25 cellular contexts compared by ENCODE assay signal in genomic region chr1:229334269-229334668, GRCh38. TPM values are rescaled to one million over a fixed set of nuclear protein-coding genes. Genes with fewer than 3 reads are reported as not detected.
DNase-seq lines count a peak whose midpoint lies in the region; ATAC-seq, FAIRE-seq and TF ChIP-seq lines count a peak whose summit lies in the region.
"Had no signal": no experiment of that assay in that cellular context is flagged by ENCODE, and none has a peak within 500 bp of the region (broad histone marks: within the 10 kb centered on the region; RNA-seq: fewer than 3 reads in every experiment).

No MANE protein-coding gene starts in this region.

- 72% methylated on average over 2 of the region's 2 CpGs for WGBS in HepG2 (ENCODE audit: low lambda C conversion rate)
- 59% methylated on average over 2 of the region's 2 CpGs for WGBS in right lobe of liver (ENCODE audit: insufficient coverage, low coverage, low lambda C conversion rate, missing lambda C conversion rate)

- POLR2A ChIA-PET in HepG2 (lab: Yijun Ruan, JAX) (no interaction called here), HEK293 (lab: Yijun Ruan, JAX) (no interaction called here)

- no peaks in the 10 kb centered on the region for H3K27me3 ChIP-seq in HepG2 (ENCODE audit: control insufficient read depth in 1 of 2, insufficient read depth in 2 of 2, low read length in 2 of 2)
- no peaks in the 10 kb centered on the region for H3K27me3 ChIP-seq in right lobe of liver
- no peaks in the 10 kb centered on the region for H3K27me3 ChIP-seq in lower lobe of right lung (ENCODE audit: low read depth)
- H3K27me3 ChIP-seq: BE2C, BLaER1 had no signal

- H3K79me2 ChIP-seq in HepG2 (ENCODE audit: insufficient read depth, low read length): peaks cover 49% of the 10 kb centered on the region

- H3K4me1 ChIP-seq in HepG2 (ENCODE audit: insufficient read depth, low read length): peaks cover 29% of the 10 kb centered on the region
- no peaks in the 10 kb centered on the region for H3K4me1 ChIP-seq in right lobe of liver
- H3K4me1 ChIP-seq in HEK293 (ENCODE audit: control insufficient read depth, insufficient read depth, low read length): peaks cover 17% of the 10 kb centered on the region; the same call in 1 of the 2 replicates
- H3K4me1 ChIP-seq in lower lobe of right lung: peaks cover under 1% of the 10 kb centered on the region
- H3K4me1 ChIP-seq: BE2C had no signal

- H3K9me3 ChIP-seq in HepG2 (ENCODE audit: low read length) (no peaks in the 10 kb centered on the region), right lobe of liver (no peaks in the 10 kb centered on the region), HEK293 (ENCODE audit: control insufficient read depth, insufficient read depth, low read depth, low read length) (no peaks in the 10 kb centered on the region), lower lobe of right lung (no peaks in the 10 kb centered on the region)
- H3K9me3 ChIP-seq: BE2C had no signal

- TF ChIP-seq RAD21 in HepG2 (CRISPR knock-in tag; IDR thresholded peaks at IDR 0.05): no peak

- H3K4me3 ChIP-seq in HepG2 (replicated peaks in 1 of 3; ENCODE audit: insufficient read depth in 1 of 3, low read depth in 2 of 3, low read length in 3 of 3) (no peak overlapping the region), right lobe of liver (no peak overlapping the region), HEK293 (ENCODE audit: low read depth, low read length) (no peak overlapping the region), lower lobe of right lung (no peak overlapping the region)
- H3K4me3 ChIP-seq: BLaER1, GM12878 had no signal

- no peak for FAIRE-seq in HepG2 (lab: Jason Lieb, UNC)
- peak; percentile 53 for FAIRE-seq in TTC549 (lab: Jason Lieb, UNC)
- FAIRE-seq: A204.1, D721Med, G401.6, GM12878, GM12892, GM18507 had no signal

- TF ChIP-seq EP300 in HepG2 (IDR thresholded peaks at IDR 0.05; ENCODE audit: low read depth in 2 of 2, low read length in 2 of 2) (no peak), HepG2 (CRISPR knock-in tag; IDR thresholded peaks at IDR 0.05; ENCODE audit: borderline replicate concordance) (no peak)

- in situ Hi-C loops in HepG2 (cut with HindIII; ENCODE audit: extremely low pct_ligation_motif_present, low pct_unique_long_range_greater_than_20kb): no loop called here

- intact Hi-C loops in HepG2 (cut with micrococcal nuclease; ENCODE audit: unreplicated experiment): no loop called here
- intact Hi-C loops in right lobe of liver (cut with DNase I): no loop called here
- intact Hi-C loops in Right ventricle myocardium superior (cut with DNase I): no loop called here
- intact Hi-C loops in lower lobe of right lung (cut with DNase I): no loop called here

- no peak for TF ChIP-seq POLR2A in HepG2 (IDR thresholded peaks at IDR 0.05; ENCODE audit: insufficient read depth in 1 of 2, low read depth in 2 of 2, low read length in 2 of 2)
- no peak for TF ChIP-seq POLR2A in right lobe of liver (IDR thresholded peaks at IDR 0.05)

- DNase-seq in HepG2 (ENCODE audit: low spot score) (no peak), right lobe of liver (no peak), Right ventricle myocardium superior (no peak), lower lobe of right lung (no peak)
- DNase-seq: 8988T; ACHN; BE2C; C1 segment of cervical spinal cord; Calu3; CD4-positive, alpha-beta memory T cell; CD4-positive, CD25-positive, alpha-beta regulatory T cell; CD8-positive, alpha-beta memory T cell; COR-L47; DMS79 treated with DMSO at 0.1 percent for 48 hours; GF-D8 had no signal

- no peak overlapping the region for H2AFZ ChIP-seq in HepG2 (ENCODE audit: low read length)

- ATAC-seq in HepG2 (no peak), right lobe of liver (no peak), Right ventricle myocardium superior (ENCODE audit: poor library complexity) (no peak), HG03039 (IDR thresholded peaks at IDR 0.05; ENCODE audit: unreplicated experiment) (no peak), lower lobe of right lung (no peak)
- ATAC-seq: GM12878 had no signal

- CTCF ChIA-PET in HepG2 (lab: Yijun Ruan, JAX; ENCODE audit: low intra/inter-chr PET ratio, low total read pairs): no interaction called here
- CTCF ChIA-PET in HEK293 (lab: Yijun Ruan, JAX): interaction anchor here (0.6 to 1.2 kb wide), 4 partner anchors 121 to 870 kb away, joined by 3 to 5 read pairs (median 4); no protein-coding TSS in a partner anchor

- no TSS peak for BruUV-seq in HepG2 (replicated peaks; lab: Mats Ljungman, UMichigan)

- no peak overlapping the region for H3K9ac ChIP-seq in HepG2 (ENCODE audit: insufficient read depth, low read depth, low read length)
- H3K9ac ChIP-seq: BLaER1 had no signal

- H3K27ac ChIP-seq in HepG2 (ENCODE audit: extremely low read length, insufficient read depth, low read length) (no peak overlapping the region), right lobe of liver (no peak overlapping the region), HEK293 (ENCODE audit: extremely low read depth, low read depth, low read length) (no peak overlapping the region), lower lobe of right lung (no peak overlapping the region)
- H3K27ac ChIP-seq: BLaER1 had no signal

- H4K20me1 ChIP-seq in HepG2 (ENCODE audit: insufficient read depth, low read length): no peaks in the 10 kb centered on the region

- TF ChIP-seq CTCF in HepG2 (CRISPR knock-in tag; IDR thresholded peaks at IDR 0.05) (no peak), right lobe of liver (IDR thresholded peaks at IDR 0.05) (no peak), HEK293 (tag by site-specific recombination; IDR thresholded peaks at IDR 0.05) (no peak), lower lobe of right lung (IDR thresholded peaks at IDR 0.05) (no peak)

- H3K36me3 ChIP-seq in HepG2 (replicated peaks in 1 of 2; ENCODE audit: control insufficient read depth in 1 of 2, insufficient read depth in 2 of 2, low read length in 2 of 2): peaks cover 5 to 19% of the 10 kb centered on the region in 2 experiments; a peak in 3 of 5 replicates
- H3K36me3 ChIP-seq in right lobe of liver: no peaks in the 10 kb centered on the region
- peaks cover 15 to 26% of the 10 kb centered on the region in 2 experiments; a peak in 2 of 3 replicates for H3K36me3 ChIP-seq in HEK293 (ENCODE audit: control insufficient read depth in 2 of 2, insufficient read depth in 1 of 2, low read length in 2 of 2)
- H3K36me3 ChIP-seq in lower lobe of right lung: no peaks in the 10 kb centered on the region

- no peak overlapping the region for H3K4me2 ChIP-seq in HepG2 (ENCODE audit: low read depth, low read length)
- H3K4me2 ChIP-seq: BLaER1 had no signal

TF ChIP-seq in HEK293, 187 proteins besides CTCF, POLR2A, EP300 and RAD21 (continues in another document):
- TF ChIP-seq ZXDB (tag by site-specific recombination; IDR thresholded peaks at IDR 0.05): 0 out of 2 replicates have a peak, but pooled peaks have one; percentile 32
- peak; percentile 11 for TF ChIP-seq ZNF510 (tag by site-specific recombination; IDR thresholded peaks at IDR 0.05; ENCODE audit: insufficient replicate concordance)
- TF ChIP-seq YY2 (tag by site-specific recombination; IDR thresholded peaks at IDR 0.05): no peak
- TF ChIP-seq SETDB1 (IDR thresholded peaks at IDR 0.05; ENCODE audit: insufficient read length, low read length): peak; percentile 65
- 0 out of 2 replicates have a peak, but pooled peaks have one; percentile 23 for TF ChIP-seq ZNF837 (tag by site-specific recombination; IDR thresholded peaks at IDR 0.05)
- no peak for TF ChIP-seq ZNF560 (tag by site-specific recombination; IDR thresholded peaks at IDR 0.05; ENCODE audit: borderline replicate concordance)
- 0 out of 2 replicates have a peak, but pooled peaks have one; percentile 44 for TF ChIP-seq ZNF580 (tag by site-specific recombination; IDR thresholded peaks at IDR 0.05)
- no peak for TF ChIP-seq ZNF514 (tag by site-specific recombination; IDR thresholded peaks at IDR 0.05)
- no peak for TF ChIP-seq ZBTB21 (tag by site-specific recombination; IDR thresholded peaks at IDR 0.05)
- TF ChIP-seq ZNF214 (tag by site-specific recombination; IDR thresholded peaks at IDR 0.05; ENCODE audit: borderline replicate concordance): no peak

RNA-seq across cellular contexts. Expression of gene CCSAP, which starts 8.6 kb away (rescaled TPM):
- total RNA-seq in HepG2 (2016; rRNA removed; fragmentation: Illumina TruSeq; extraction: Trizol) (9.0 and 10.0 TPM in 2 replicates), right lobe of liver (1 to 10 TPM; 1.4 to 3.2 (median 1.7) TPM), Right ventricle myocardium superior (1.8 TPM), lower lobe of right lung (12.2 TPM)
- total RNA-seq in HepG2 (2016; cell fraction: cytosol; rRNA removed; fragmentation: Illumina TruSeq; extraction: Trizol; ENCODE audit: low read depth): 1.1 and 1.4 TPM in 2 replicates
- total RNA-seq in HepG2 (2016; cell fraction: insoluble cytoplasmic fraction; rRNA removed; fragmentation: Illumina TruSeq; extraction: Trizol): 9.1 and 10.6 TPM in 2 replicates
- total RNA-seq in HepG2 (2016; cell fraction: membrane; rRNA removed; fragmentation: Illumina TruSeq; extraction: Trizol): 5.1 and 6.2 TPM in 2 replicates
- 8.2 and 9.2 TPM in 2 replicates for total RNA-seq in HepG2 (2016; cell fraction: nucleus; rRNA removed; fragmentation: Illumina TruSeq; extraction: Trizol)
- 3.1 and 3.7 TPM in 2 replicates for polyA plus RNA-seq in HepG2 (2011; rRNA removed)
- 1.8 and 2.8 TPM in 2 replicates for polyA plus RNA-seq in HepG2 (2011; cell fraction: cytosol; rRNA removed)
- polyA plus RNA-seq in HepG2 (2011; cell fraction: nucleus; rRNA removed): 4.2 TPM in 2 replicates
- 3.8 and 4.7 TPM in 2 replicates for polyA plus RNA-seq in HepG2 (2012)
- polyA plus RNA-seq in HepG2 (2016; cell fraction: cytosol; fragmentation: Illumina TruSeq; extraction: Trizol; ENCODE audit: low read depth): 0.62 and 0.77 TPM in 2 replicates
- polyA plus RNA-seq in HepG2 (2016; cell fraction: insoluble cytoplasmic fraction; fragmentation: Illumina TruSeq; extraction: Trizol; ENCODE audit: low read depth): 8.6 TPM in 2 replicates
- 2.5 TPM in 2 replicates for polyA plus RNA-seq in HepG2 (2016; cell fraction: membrane; fragmentation: Illumina TruSeq; extraction: Trizol; ENCODE audit: low read depth)
- polyA plus RNA-seq in HepG2 (2016; cell fraction: nucleus; fragmentation: Illumina TruSeq; extraction: Trizol; ENCODE audit: insufficient read depth, low read depth): 11.2 and 11.4 TPM in 2 replicates
- 3.9 and 4.7 TPM in 2 replicates for polyA minus RNA-seq in HepG2 (2011; rRNA and poly(A)+ RNA removed; ENCODE audit: low replicate concordance)
- 5.4 and 5.9 TPM in 2 replicates for polyA minus RNA-seq in HepG2 (2011; cell fraction: cytosol; rRNA and poly(A)+ RNA removed)
- 8.7 and 9.3 TPM in 2 replicates for polyA minus RNA-seq in HepG2 (2011; cell fraction: nucleus; rRNA and poly(A)+ RNA removed)

Comparison
In these comparisons a context has a peak if more than half of its experiments do, and no peak if none do; other contexts are left out.
1. Of the 63 proteins assayed by ChIP-seq in both HepG2 and HEK293: peak only in HepG2: none; only in HEK293: SETDB1, ZNF510 and ZNF580; in both: none; in neither: 60.